In the genomic region with DNA sequence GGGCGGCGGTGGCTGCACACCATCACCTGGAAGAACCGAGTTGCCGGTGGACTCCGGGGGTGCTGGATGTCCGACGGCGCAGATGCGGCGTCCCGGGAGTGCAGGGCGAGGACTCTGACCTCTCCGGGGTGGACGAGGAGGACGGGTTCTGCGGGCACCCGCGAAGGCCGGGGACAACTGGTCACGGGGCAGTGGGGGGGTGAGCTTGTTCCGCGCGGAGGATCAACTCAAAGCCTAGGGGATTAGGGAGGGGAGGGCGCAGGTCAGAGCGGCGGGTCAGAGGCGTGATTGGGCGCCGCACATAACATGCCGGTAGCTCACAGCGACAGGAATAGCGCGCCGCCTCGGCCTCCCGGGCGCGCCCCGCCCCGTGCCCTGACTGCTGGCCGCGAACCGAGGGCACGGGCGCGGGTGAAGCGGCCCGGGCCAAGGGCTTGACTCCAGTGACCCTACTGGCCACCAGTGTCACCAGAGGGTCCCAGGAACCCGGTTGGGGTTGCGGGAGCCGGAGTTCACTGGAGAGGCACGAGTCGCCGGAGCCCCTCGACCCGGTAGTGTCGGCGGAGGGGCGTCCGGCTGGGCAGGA, we compare ENCODE assay signal across 10 cellular contexts. TPM values are rescaled to one million over a fixed set of nuclear protein-coding genes. Genes with fewer than 3 reads are reported as not detected.
DNase-seq lines count a peak whose midpoint lies in the region; ATAC-seq and TF ChIP-seq lines count a peak whose summit lies in the region.
"Had no signal": no experiment of that assay in that cellular context is flagged by ENCODE, and none has a peak within 500 bp of the region (broad histone marks: within the 10 kb centered on the region; RNA-seq: fewer than 3 reads in every experiment).

Gene KLHL34 (minus strand): TSS at position 179 of the 586 bp plus-strand sequence. CDS start 542 bp downstream, outside the sequence.

- peaks cover 25% of the 10 kb centered on the region for H3K9me3 ChIP-seq in mammary epithelial cell (replicated peaks; ENCODE audit: insufficient read depth, low read length)
- no peaks in the 10 kb centered on the region for H3K9me3 ChIP-seq in aorta (ENCODE audit: control insufficient read depth, low read length)

- in situ Hi-C loops in mammary epithelial cell (cut with MboI; ENCODE audit: low sequenced_read_pairs in 2 of 2), result no loop called here

- peaks cover 4% of the 10 kb centered on the region for H3K27me3 Mint-ChIP-seq in memory B cell

- H3K4me3 Mint-ChIP-seq in memory B cell, result peak within 1 kb of the TSS; percentile 79

- H3K4me3 ChIP-seq in mammary epithelial cell (replicated peaks in 1 of 3; ENCODE audit: insufficient read depth in 1 of 3, low read depth in 2 of 3, low read length in 3 of 3) (no peak within 1 kb of the TSS), aorta (ENCODE audit: low read length in 2 of 2) (no peak within 1 kb of the TSS)

- 71% methylated on average over 16 of the region's 60 CpGs for WGBS in mammary epithelial cell (ENCODE audit: low coverage, missing lambda C conversion rate)
- WGBS in aorta, 2 donors, result 10 to 36% methylated on average over 50 to 60 of the region's 60 CpGs

- BruUV-seq in mammary epithelial cell (replicated peaks; lab: Mats Ljungman, UMichigan), result no TSS peak

- no peak within 1 kb of the TSS for H3K27ac Mint-ChIP-seq in memory B cell

- peak; percentile 39 for ATAC-seq in memory B cell (ENCODE audit: low read depth)
- peak; percentile 16 for ATAC-seq in aorta (ENCODE audit: low FRiP score)

- peaks cover 3% of the 10 kb centered on the region for H4K20me1 ChIP-seq in mammary epithelial cell (ENCODE audit: insufficient read depth, low read length)

- no peaks in the 10 kb centered on the region for H3K27me3 ChIP-seq in mammary epithelial cell (ENCODE audit: insufficient read depth, low read length)
- no peaks in the 10 kb centered on the region for H3K27me3 ChIP-seq in aorta (ENCODE audit: control insufficient read depth in 1 of 2, insufficient read depth in 2 of 2, low read length in 1 of 2)

- H3K9ac ChIP-seq in mammary epithelial cell (ENCODE audit: insufficient read depth, low read length), result no peak within 1 kb of the TSS

- H3K36me3 Mint-ChIP-seq in memory B cell, result no peaks in the 10 kb centered on the region

- peak within 1 kb of the TSS; percentile 33 for H2AFZ ChIP-seq in mammary epithelial cell (ENCODE audit: low read depth, low read length)

- peak; percentile 18 to 27 for DNase-seq in stimulated activated CD4-positive, alpha-beta T cell treated with anti-CD3 and anti-CD28 coated beads, Interleukin-2, amount 100 ng/mL, for 24 hours
- DNase-seq in stimulated activated CD4-positive, alpha-beta T cell treated with anti-CD3 and anti-CD28 coated beads, Interleukin-2, amount 100 ng/mL, for 48 hours, result no peak
- DNase-seq in mammary epithelial cell (no peak), memory B cell (ENCODE audit: low spot score in 2 of 2) (no peak), aorta (peak in 1 of 2 donors; percentile 45), GF-D8 (lab: John Stamatoyannopoulos, UW) (no peak), DMS79 treated with DMSO at 0.1 percent for 48 hours (lab: John Stamatoyannopoulos, UW) (no peak), NCI-H345 treated with DMSO at 0.1 percent for 48 hours (lab: John Stamatoyannopoulos, UW; ENCODE audit: unreplicated experiment) (no peak)
- DNase-seq: hippocampal formation had no signal

- H3K36me3 ChIP-seq in mammary epithelial cell (ENCODE audit: insufficient read depth, low read length) (no peaks in the 10 kb centered on the region), aorta (ENCODE audit: control insufficient read depth in 1 of 2, insufficient read depth in 2 of 2, low read length in 1 of 2) (no peaks in the 10 kb centered on the region)

- TF ChIP-seq CTCF in mammary epithelial cell (conservative IDR thresholded peaks at IDR 0.05 in 1 of 2, IDR thresholded peaks at IDR 0.05 in 1 of 2; ENCODE audit: extremely low read depth in 1 of 2, insufficient read depth in 1 of 2, low read depth in 1 of 2, low read length in 2 of 2), result no peak

- dilution Hi-C loops in mammary epithelial cell (cut with HindIII; ENCODE audit: low sequenced_read_pairs), result no loop called here

- CTCF ChIA-PET in mammary epithelial cell (lab: Charles Lee; ENCODE audit: low non-redundant PET), result no interaction called here

- intact Hi-C loops in mammary epithelial cell (cut with micrococcal nuclease), result no loop called here
- intact Hi-C loops in aorta (cut with DNase I), result no loop called here

- no peak within 1 kb of the TSS for H3K27ac ChIP-seq in mammary epithelial cell (ENCODE audit: insufficient read depth, low read depth, low read length)
- H3K27ac ChIP-seq in aorta (ENCODE audit: low read depth in 1 of 2, low read length in 2 of 2), result no peak within 1 kb of the TSS

- no peaks in the 10 kb centered on the region for H3K4me1 ChIP-seq in mammary epithelial cell (ENCODE audit: insufficient read depth, low read length)
- H3K4me1 ChIP-seq in aorta (ENCODE audit: control insufficient read depth in 1 of 2, insufficient read depth in 2 of 2, low read length in 2 of 2), result no peaks in the 10 kb centered on the region

- no peaks in the 10 kb centered on the region for H3K9me3 Mint-ChIP-seq in memory B cell

- no peaks in the 10 kb centered on the region for H3K79me2 ChIP-seq in mammary epithelial cell (ENCODE audit: insufficient read depth, low read length)

- peaks cover 2% of the 10 kb centered on the region for H3K4me1 Mint-ChIP-seq in memory B cell

- no peak within 1 kb of the TSS for H3K4me2 ChIP-seq in mammary epithelial cell (ENCODE audit: insufficient read depth, low read depth, low read length)

RNA-seq across cellular contexts. Expression of gene KLHL34, which starts in this region (rescaled TPM):
- not detected for total RNA-seq in mammary epithelial cell
- not detected for polyA plus RNA-seq in mammary epithelial cell
- polyA minus RNA-seq in mammary epithelial cell, result not detected
- total RNA-seq in aorta, result not detected
- polyA plus RNA-seq in aorta, result under 1 TPM in 1 of 2 donors, not detected in 1; 0.63 TPM
- total RNA-seq: RPMI7951 had no signal

Comparison
In these comparisons a context has a peak if more than half of its experiments do, and no peak if none do; other contexts are left out.
1. DNase-seq: peak in stimulated activated CD4-positive, alpha-beta T cell treated with anti-CD3 and anti-CD28 coated beads, Interleukin-2, amount 100 ng/mL, for 24 hours (2 of 2); none in stimulated activated CD4-positive, alpha-beta T cell treated with anti-CD3 and anti-CD28 coated beads, Interleukin-2, amount 100 ng/mL, for 48 hours (0 of 2), mammary epithelial cell (single experiment), memory B cell (0 of 2), GF-D8 (single experiment), DMS79 treated with DMSO at 0.1 percent for 48 hours (single experiment) and NCI-H345 treated with DMSO at 0.1 percent for 48 hours (single experiment).
2. Peak in ATAC-seq in aorta; RNA of the gene not detected or under 1 TPM.